ENCODE assay signal across 21 cellular contexts in genomic region chr7:129729511-129729910, GRCh38.
"Had no signal": no experiment of that assay in that cellular context is flagged by ENCODE, and none has a peak within 500 bp of the region (broad histone marks: within the 10 kb centered on the region; RNA-seq: fewer than 3 reads in every experiment).

No MANE protein-coding gene starts in this region.

- H3K4me1 Mint-ChIP-seq: neural progenitor cell; stimulated activated effector memory CD8-positive, alpha-beta T cell treated with anti-CD3 and anti-CD28 coated beads, Interleukin-12 subunit alpha, Interleukin-12 subunit beta, amount 100 ng/mL, for 72 hours had no signal

- H3K27ac Mint-ChIP-seq: natural killer cell; neural progenitor cell; stimulated activated effector memory CD8-positive, alpha-beta T cell treated with anti-CD3 and anti-CD28 coated beads, Interleukin-12 subunit alpha, Interleukin-12 subunit beta, amount 100 ng/mL, for 72 hours; type B pancreatic cell had no signal

- ATAC-seq: gastrocnemius medialis; lower lobe of right lung; natural killer cell; stimulated activated effector memory CD8-positive, alpha-beta T cell treated with anti-CD3 and anti-CD28 coated beads, Interleukin-12 subunit alpha, Interleukin-12 subunit beta, amount 100 ng/mL, for 72 hours; stimulated activated naive CD8-positive, alpha-beta T cell treated with anti-CD3 and anti-CD28 coated beads, Interleukin-15, Interleukin-2, amounts not matched to agents 100 U/mL and 50 U/mL, for 24 hours had no signal

- H3K9ac ChIP-seq: neural progenitor cell had no signal

- H3K4me3 Mint-ChIP-seq: natural killer cell; neural progenitor cell; stimulated activated effector memory CD8-positive, alpha-beta T cell treated with anti-CD3 and anti-CD28 coated beads, Interleukin-12 subunit alpha, Interleukin-12 subunit beta, amount 100 ng/mL, for 72 hours; type B pancreatic cell had no signal

- DNase-seq: dorsolateral prefrontal cortex; effector CD4-positive, alpha-beta T cell; foreskin fibroblast; gastrocnemius medialis; head of caudate nucleus; left ventricle myocardium superior; lower lobe of right lung; natural killer cell; sigmoid colon; stimulated activated CD4-positive, alpha-beta T cell treated with anti-CD3 and anti-CD28 coated beads, Interleukin-2, amount 100 ng/mL, for 24 hours; stimulated activated CD4-positive, alpha-beta T cell treated with anti-CD3 and anti-CD28 coated beads, Interleukin-4, amount 100 ng/mL, for 24 hours; stimulated activated naive CD8-positive, alpha-beta T cell treated with anti-CD3 and anti-CD28 coated beads, Interleukin-15, Interleukin-2, amounts not matched to agents 100 U/mL and 50 U/mL, for 24 hours; testis; tibial artery had no signal

- H3K4me3 ChIP-seq: dorsolateral prefrontal cortex, gastrocnemius medialis, lower lobe of right lung, neural progenitor cell, prostate gland, right atrium auricular region, sigmoid colon, testis, tibial artery had no signal

- H3K9me3 Mint-ChIP-seq: natural killer cell; neural progenitor cell; stimulated activated effector memory CD8-positive, alpha-beta T cell treated with anti-CD3 and anti-CD28 coated beads, Interleukin-12 subunit alpha, Interleukin-12 subunit beta, amount 100 ng/mL, for 72 hours; type B pancreatic cell had no signal

- H3K4me1 ChIP-seq: lower lobe of right lung, neural progenitor cell, prostate gland, sigmoid colon, tibial artery had no signal

- H2AFZ ChIP-seq: neural progenitor cell had no signal

- H3K27me3 ChIP-seq: dorsolateral prefrontal cortex, gastrocnemius medialis, neural progenitor cell, right atrium auricular region, sigmoid colon, testis, tibial artery had no signal

- FAIRE-seq: colon, keratinocyte had no signal

- H3K4me2 ChIP-seq: neural progenitor cell had no signal

- H3K27ac ChIP-seq: dorsolateral prefrontal cortex, gastrocnemius medialis, lower lobe of right lung, neural progenitor cell, prostate gland, right atrium auricular region, sigmoid colon, testis, tibial artery had no signal

- H3K9me3 ChIP-seq: gastrocnemius medialis, lower lobe of right lung, prostate gland, right atrium auricular region, sigmoid colon, testis, tibial artery had no signal

- H3K27me3 Mint-ChIP-seq: type B pancreatic cell had no signal

- H3K36me3 ChIP-seq: prostate gland had no signal
